1 cellular context compared by ENCODE assay signal in genomic region chr5:97046270-97046982, GRCh38.
TF ChIP-seq lines count a peak whose summit lies in the region.

No MANE protein-coding gene starts in this region.

TF ChIP-seq in HepG2, 621 proteins besides CTCF, POLR2A, EP300 and RAD21:
- TF ChIP-seq, protein P1, sequence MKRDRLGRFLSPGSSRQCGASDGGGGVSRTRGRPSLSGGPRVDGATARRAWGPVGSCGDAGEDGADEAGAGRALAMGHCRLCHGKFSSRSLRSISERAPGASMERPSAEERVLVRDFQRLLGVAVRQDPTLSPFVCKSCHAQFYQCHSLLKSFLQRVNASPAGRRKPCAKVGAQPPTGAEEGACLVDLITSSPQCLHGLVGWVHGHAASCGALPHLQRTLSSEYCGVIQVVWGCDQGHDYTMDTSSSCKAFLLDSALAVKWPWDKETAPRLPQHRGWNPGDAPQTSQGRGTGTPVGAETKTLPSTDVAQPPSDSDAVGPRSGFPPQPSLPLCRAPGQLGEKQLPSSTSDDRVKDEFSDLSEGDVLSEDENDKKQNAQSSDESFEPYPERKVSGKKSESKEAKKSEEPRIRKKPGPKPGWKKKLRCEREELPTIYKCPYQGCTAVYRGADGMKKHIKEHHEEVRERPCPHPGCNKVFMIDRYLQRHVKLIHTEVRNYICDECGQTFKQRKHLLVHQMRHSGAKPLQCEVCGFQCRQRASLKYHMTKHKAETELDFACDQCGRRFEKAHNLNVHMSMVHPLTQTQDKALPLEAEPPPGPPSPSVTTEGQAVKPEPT (CRISPR knock-in tag; IDR thresholded peaks at IDR 0.05; ENCODE audit: low read depth), result no peak
- peak; percentile 58; the same call in 1 of the 2 replicates for TF ChIP-seq THRA (CRISPR knock-in tag; IDR thresholded peaks at IDR 0.05; ENCODE audit: borderline replicate concordance)
